ENCODE assay signal across 8 cellular contexts in the genomic region with DNA sequence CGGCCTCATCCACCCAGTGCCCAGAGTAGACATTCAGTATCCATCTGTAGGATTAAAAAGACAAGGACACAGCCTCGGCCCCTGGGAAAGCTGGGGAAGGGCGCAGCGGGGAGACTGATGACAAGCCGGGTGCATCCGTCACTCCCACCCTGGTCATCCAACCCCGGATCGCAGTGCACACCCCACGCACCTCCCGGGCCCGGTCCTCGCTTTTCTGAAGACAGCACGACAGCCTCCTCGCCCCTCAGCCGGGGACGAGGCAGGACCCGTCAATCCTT. TPM values are rescaled to one million over a fixed set of nuclear protein-coding genes. Genes with fewer than 3 reads are reported as not detected.
DNase-seq lines count a peak whose midpoint lies in the region; ATAC-seq and TF ChIP-seq lines count a peak whose summit lies in the region.

No MANE protein-coding gene starts in this region.

- no peak overlapping the region for H3K27ac Mint-ChIP-seq in GM23338

- peak overlapping the region; percentile 82 for H3K4me3 Mint-ChIP-seq in GM23338

- TF ChIP-seq POLR2A in uterus (IDR thresholded peaks at IDR 0.05) = no peak

- no peaks in the 10 kb centered on the region; the same call in 2 of the 3 replicates for H3K36me3 Mint-ChIP-seq in GM23338 (ENCODE audit: low read depth)

- H3K9ac ChIP-seq in SK-N-MC (ENCODE audit: insufficient read length) = peak overlapping the region; percentile 91

- peaks cover 8% of the 10 kb centered on the region for H4K20me1 ChIP-seq in GM23338 (replicated peaks; ENCODE audit: insufficient read depth)

- H3K79me2 ChIP-seq in GM23338 (replicated peaks; ENCODE audit: insufficient read depth) = no peaks in the 10 kb centered on the region

- H3K9me3 Mint-ChIP-seq in GM23338 = no peaks in the 10 kb centered on the region; the same call in 2 of the 3 replicates

- H3K4me3 ChIP-seq in GM23338 (peak overlapping the region; percentile 89), SK-N-MC (peak overlapping the region; percentile 96), mucosa of descending colon (peak overlapping the region; percentile 82), uterus (peak overlapping the region; percentile 82 to 93)

- H3K27me3 ChIP-seq in GM23338 (ENCODE audit: insufficient read depth) (peaks cover 25% of the 10 kb centered on the region), uterus (no peaks in the 10 kb centered on the region)

- no peaks in the 10 kb centered on the region for H3K36me3 ChIP-seq in GM23338 (ENCODE audit: insufficient read depth)
- peaks cover 33% of the 10 kb centered on the region for H3K36me3 ChIP-seq in SK-N-MC (ENCODE audit: insufficient read depth, low read length)
- no peaks in the 10 kb centered on the region for H3K36me3 ChIP-seq in mucosa of descending colon (ENCODE audit: low read depth)
- no peaks in the 10 kb centered on the region for H3K36me3 ChIP-seq in uterus

- TF ChIP-seq CTCF in GM23338 (conservative IDR thresholded peaks at IDR 0.05; ENCODE audit: low read depth in 2 of 2) = no peak
- no peak for TF ChIP-seq CTCF in mucosa of descending colon (IDR thresholded peaks at IDR 0.05)
- TF ChIP-seq CTCF in uterus (IDR thresholded peaks at IDR 0.05) = no peak

- no peak overlapping the region for H3K27ac ChIP-seq in GM23338 (ENCODE audit: low read depth)
- H3K27ac ChIP-seq in SK-N-MC = peak overlapping the region; percentile 91
- H3K27ac ChIP-seq in cingulate gyrus (ENCODE audit: low read depth, low read length) = peak overlapping the region; percentile 98
- peak overlapping the region; percentile 98 for H3K27ac ChIP-seq in uterus

- ATAC-seq in GM23338 = no peak
- no peak for ATAC-seq in mucosa of descending colon

- no peaks in the 10 kb centered on the region for H3K9me3 ChIP-seq in SK-N-MC (ENCODE audit: low read depth, low read length)
- H3K9me3 ChIP-seq in mucosa of descending colon = no peaks in the 10 kb centered on the region
- H3K9me3 ChIP-seq in uterus = no peaks in the 10 kb centered on the region

- intact Hi-C loops in mucosa of descending colon (cut with DNase I, micrococcal nuclease) (no loop called here), uterus (cut with DNase I; ENCODE audit: low total_unique reads) (no loop called here)

- H3K4me1 Mint-ChIP-seq in GM23338 = peaks cover 20% of the 10 kb centered on the region

- H2AFZ ChIP-seq in GM23338 = peak overlapping the region; percentile 96; the same call in 1 of the 2 replicates

- peaks cover 27% of the 10 kb centered on the region for H3K27me3 Mint-ChIP-seq in GM23338 (ENCODE audit: insufficient read depth, low read depth, poor library complexity)

- H3F3A ChIP-seq in GM23338 (replicated peaks; ENCODE audit: low read depth) = peaks cover 11% of the 10 kb centered on the region

- DNase-seq in GM23338 (ENCODE audit: low spot score) (no peak), SK-N-MC (ENCODE audit: low read depth, low spot score) (no peak), mucosa of descending colon (peak; percentile 31 to 71 (median 60)), uterus (peak in 1 of 2 donors; percentile 21), GM19240 (ENCODE audit: insufficient read length, low spot score) (no peak), islet precursor cell (no peak), NCI-H2029 treated with DMSO at 0.1 percent for 48 hours (lab: John Stamatoyannopoulos, UW) (no peak)

- peak overlapping the region; percentile 97 for H3K4me2 ChIP-seq in GM23338

- no peaks in the 10 kb centered on the region for H3K9me2 ChIP-seq in GM23338 (ENCODE audit: insufficient read depth)

- H3K4me1 ChIP-seq in GM23338 (ENCODE audit: insufficient read depth) (peaks cover 25% of the 10 kb centered on the region), mucosa of descending colon (ENCODE audit: low read depth) (peaks cover 22% of the 10 kb centered on the region), uterus (no peaks in the 10 kb centered on the region)

TF ChIP-seq in GM23338, 12 proteins besides CTCF, POLR2A, EP300 and RAD21:
- no peak for TF ChIP-seq ZNF114 (CRISPR knock-in tag; IDR thresholded peaks at IDR 0.05)
- no peak for TF ChIP-seq NANOG (IDR thresholded peaks at IDR 0.05; ENCODE audit: borderline replicate concordance)
- TF ChIP-seq, protein P1, sequence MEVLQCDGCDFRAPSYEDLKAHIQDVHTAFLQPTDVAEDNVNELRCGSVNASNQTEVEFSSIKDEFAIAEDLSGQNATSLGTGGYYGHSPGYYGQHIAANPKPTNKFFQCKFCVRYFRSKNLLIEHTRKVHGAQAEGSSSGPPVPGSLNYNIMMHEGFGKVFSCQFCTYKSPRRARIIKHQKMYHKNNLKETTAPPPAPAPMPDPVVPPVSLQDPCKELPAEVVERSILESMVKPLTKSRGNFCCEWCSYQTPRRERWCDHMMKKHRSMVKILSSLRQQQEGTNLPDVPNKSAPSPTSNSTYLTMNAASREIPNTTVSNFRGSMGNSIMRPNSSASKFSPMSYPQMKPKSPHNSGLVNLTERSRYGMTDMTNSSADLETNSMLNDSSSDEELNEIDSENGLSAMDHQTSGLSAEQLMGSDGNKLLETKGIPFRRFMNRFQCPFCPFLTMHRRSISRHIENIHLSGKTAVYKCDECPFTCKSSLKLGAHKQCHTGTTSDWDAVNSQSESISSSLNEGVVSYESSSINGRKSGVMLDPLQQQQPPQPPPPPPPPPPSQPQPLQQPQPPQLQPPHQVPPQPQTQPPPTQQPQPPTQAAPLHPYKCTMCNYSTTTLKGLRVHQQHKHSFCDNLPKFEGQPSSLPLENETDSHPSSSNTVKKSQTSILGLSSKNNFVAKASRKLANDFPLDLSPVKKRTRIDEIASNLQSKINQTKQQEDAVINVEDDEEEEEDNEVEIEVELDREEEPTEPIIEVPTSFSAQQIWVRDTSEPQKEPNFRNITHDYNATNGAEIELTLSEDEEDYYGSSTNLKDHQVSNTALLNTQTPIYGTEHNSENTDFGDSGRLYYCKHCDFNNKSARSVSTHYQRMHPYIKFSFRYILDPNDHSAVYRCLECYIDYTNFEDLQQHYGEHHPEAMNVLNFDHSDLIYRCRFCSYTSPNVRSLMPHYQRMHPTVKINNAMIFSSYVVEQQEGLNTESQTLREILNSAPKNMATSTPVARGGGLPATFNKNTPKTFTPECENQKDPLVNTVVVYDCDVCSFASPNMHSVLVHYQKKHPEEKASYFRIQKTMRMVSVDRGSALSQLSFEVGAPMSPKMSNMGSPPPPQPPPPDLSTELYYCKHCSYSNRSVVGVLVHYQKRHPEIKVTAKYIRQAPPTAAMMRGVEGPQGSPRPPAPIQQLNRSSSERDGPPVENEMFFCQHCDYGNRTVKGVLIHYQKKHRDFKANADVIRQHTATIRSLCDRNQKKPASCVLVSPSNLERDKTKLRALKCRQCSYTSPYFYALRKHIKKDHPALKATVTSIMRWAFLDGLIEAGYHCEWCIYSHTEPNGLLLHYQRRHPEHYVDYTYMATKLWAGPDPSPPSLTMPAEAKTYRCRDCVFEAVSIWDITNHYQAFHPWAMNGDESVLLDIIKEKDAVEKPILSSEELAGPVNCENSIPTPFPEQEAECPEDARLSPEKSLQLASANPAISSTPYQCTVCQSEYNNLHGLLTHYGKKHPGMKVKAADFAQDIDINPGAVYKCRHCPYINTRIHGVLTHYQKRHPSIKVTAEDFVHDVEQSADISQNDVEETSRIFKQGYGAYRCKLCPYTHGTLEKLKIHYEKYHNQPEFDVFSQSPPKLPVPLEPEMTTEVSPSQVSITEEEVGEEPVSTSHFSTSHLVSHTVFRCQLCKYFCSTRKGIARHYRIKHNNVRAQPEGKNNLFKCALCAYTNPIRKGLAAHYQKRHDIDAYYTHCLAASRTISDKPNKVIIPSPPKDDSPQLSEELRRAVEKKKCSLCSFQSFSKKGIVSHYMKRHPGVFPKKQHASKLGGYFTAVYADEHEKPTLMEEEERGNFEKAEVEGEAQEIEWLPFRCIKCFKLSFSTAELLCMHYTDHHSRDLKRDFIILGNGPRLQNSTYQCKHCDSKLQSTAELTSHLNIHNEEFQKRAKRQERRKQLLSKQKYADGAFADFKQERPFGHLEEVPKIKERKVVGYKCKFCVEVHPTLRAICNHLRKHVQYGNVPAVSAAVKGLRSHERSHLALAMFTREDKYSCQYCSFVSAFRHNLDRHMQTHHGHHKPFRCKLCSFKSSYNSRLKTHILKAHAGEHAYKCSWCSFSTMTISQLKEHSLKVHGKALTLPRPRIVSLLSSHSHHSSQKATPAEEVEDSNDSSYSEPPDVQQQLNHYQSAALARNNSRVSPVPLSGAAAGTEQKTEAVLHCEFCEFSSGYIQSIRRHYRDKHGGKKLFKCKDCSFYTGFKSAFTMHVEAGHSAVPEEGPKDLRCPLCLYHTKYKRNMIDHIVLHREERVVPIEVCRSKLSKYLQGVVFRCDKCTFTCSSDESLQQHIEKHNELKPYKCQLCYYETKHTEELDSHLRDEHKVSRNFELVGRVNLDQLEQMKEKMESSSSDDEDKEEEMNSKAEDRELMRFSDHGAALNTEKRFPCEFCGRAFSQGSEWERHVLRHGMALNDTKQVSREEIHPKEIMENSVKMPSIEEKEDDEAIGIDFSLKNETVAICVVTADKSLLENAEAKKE (CRISPR knock-in tag; IDR thresholded peaks at IDR 0.05) = no peak
- no peak for TF ChIP-seq REST (IDR thresholded peaks at IDR 0.05; ENCODE audit: unreplicated experiment)

RNA-seq across cellular contexts. Expression of gene FCHSD2, which starts 1.1 kb away (rescaled TPM):
- total RNA-seq in GM23338 (2014; rRNA removed; shearing (Covaris generic)) = 3.3 and 5.2 TPM in 2 replicates
- polyA plus RNA-seq in GM23338 (2016; fragmentation: Nextera tagmentation; extraction: Ambion mirVana) = 3.5 and 3.6 TPM in 2 replicates
- total RNA-seq in mucosa of descending colon = 10 to 100 TPM; 15.7 to 41.6 (median 21.6) TPM
- 10 to 100 TPM; 13.6 to 73.9 (median 27.7) TPM for total RNA-seq in uterus

Comparison
In these comparisons a context has a peak if more than half of its experiments do, and no peak if none do; other contexts are left out.
1. DNase-seq: peak in mucosa of descending colon (3 of 3); none in GM23338 (single experiment), SK-N-MC (single experiment), GM19240 (single experiment), islet precursor cell (single experiment) and NCI-H2029 treated with DMSO at 0.1 percent for 48 hours (single experiment).
2. Peak in every context shown above with its lines, with median percentiles within 50 percentile points of each other: H3K4me3 ChIP-seq.